11 cellular contexts compared by ENCODE assay signal in the genomic region with DNA sequence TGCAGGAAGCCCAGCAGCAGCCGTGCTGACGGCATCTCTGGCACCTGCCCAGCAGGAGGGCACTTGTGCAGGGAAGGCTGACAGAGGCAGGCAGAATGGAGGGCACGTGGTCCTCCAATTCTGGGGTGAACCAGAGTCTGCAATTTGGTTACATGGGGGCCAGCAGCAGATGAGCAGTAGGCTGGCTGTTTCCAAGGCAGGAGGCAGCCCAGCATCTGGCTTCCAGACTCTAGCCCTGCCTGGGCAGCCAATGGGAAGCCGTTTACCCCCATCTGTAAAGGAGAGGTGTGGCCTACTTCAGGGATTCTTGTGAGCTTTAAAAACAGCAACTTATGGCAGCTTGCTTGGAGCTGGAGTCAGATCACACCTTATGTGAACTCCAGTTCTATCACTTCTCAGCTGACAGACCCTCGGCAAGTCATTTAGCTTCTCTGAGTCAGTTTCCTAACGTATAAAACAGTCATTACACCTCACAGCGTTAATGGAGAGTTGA. TPM values are rescaled to one million over a fixed set of nuclear protein-coding genes. Genes with fewer than 3 reads are reported as not detected.
DNase-seq lines count a peak whose midpoint lies in the region; ATAC-seq and TF ChIP-seq lines count a peak whose summit lies in the region.
"Had no signal": no experiment of that assay in that cellular context is flagged by ENCODE, and none has a peak within 500 bp of the region (broad histone marks: within the 10 kb centered on the region; RNA-seq: fewer than 3 reads in every experiment).

No MANE protein-coding gene starts in this region.

- no peaks in the 10 kb centered on the region for H3K27me3 Mint-ChIP-seq in T-cell

- H3K4me3 ChIP-seq in PC-3 (ENCODE audit: low read length) (no peak overlapping the region), fibroblast of villous mesenchyme (ENCODE audit: low read depth, low read length) (no peak overlapping the region), MM.1S (ENCODE audit: low read length) (no peak overlapping the region)

- intact Hi-C loops in PC-3 (cut with micrococcal nuclease): no loop called here

- peaks cover 6% of the 10 kb centered on the region for H3K4me1 Mint-ChIP-seq in stimulated activated effector memory CD8-positive, alpha-beta T cell treated with anti-CD3 and anti-CD28 coated beads, Interleukin-12 subunit alpha, Interleukin-12 subunit beta, amount 100 ng/mL, for 72 hours
- H3K4me1 Mint-ChIP-seq in T-cell: no peaks in the 10 kb centered on the region

- peak overlapping the region; percentile 90 for H3K27ac ChIP-seq in PC-3 (ENCODE audit: low read length)
- H3K27ac ChIP-seq in MM.1S (ENCODE audit: low read length): no peak overlapping the region

- H3K9me3 ChIP-seq in PC-3 (ENCODE audit: low read length) (no peaks in the 10 kb centered on the region), MM.1S (replicated peaks; ENCODE audit: insufficient read depth, low read length) (no peaks in the 10 kb centered on the region)

- H3K27me3 ChIP-seq in PC-3 (ENCODE audit: low read length) (no peaks in the 10 kb centered on the region), MM.1S (replicated peaks; ENCODE audit: insufficient read depth, low read length) (no peaks in the 10 kb centered on the region)

- H3K4me1 ChIP-seq in PC-3 (ENCODE audit: insufficient read depth, low read length) (peaks cover 46% of the 10 kb centered on the region), MM.1S (ENCODE audit: low read length) (no peaks in the 10 kb centered on the region)

- H3K36me3 ChIP-seq in PC-3 (ENCODE audit: low read depth, low read length): peaks cover 55% of the 10 kb centered on the region
- H3K36me3 ChIP-seq in MM.1S (replicated peaks; ENCODE audit: insufficient read depth, low read length): 0 out of 2 replicates have a peak, but pooled peaks cover 6% of the 10 kb centered on the region

- H3K9me3 Mint-ChIP-seq in stimulated activated effector memory CD8-positive, alpha-beta T cell treated with anti-CD3 and anti-CD28 coated beads, Interleukin-12 subunit alpha, Interleukin-12 subunit beta, amount 100 ng/mL, for 72 hours: no peaks in the 10 kb centered on the region
- no peaks in the 10 kb centered on the region for H3K9me3 Mint-ChIP-seq in T-cell
- H3K9me3 Mint-ChIP-seq: activated T-helper 2 cell treated with anti-CD3 and anti-CD28 coated beads, Interferon-gamma antibody, Interleukin-2, Interleukin-4, amounts not matched to agents 10 μg/mL and 5 μg/mL and 100 μg/mL, durations not matched to agents 14 hours and 24 hours and 36 hours had no signal

- H3K79me2 ChIP-seq in PC-3 (ENCODE audit: low read length): no peaks in the 10 kb centered on the region
- H3K79me2 ChIP-seq in MM.1S (ENCODE audit: low read length): no peaks in the 10 kb centered on the region

- CTCF ChIA-PET in PC-3 (lab: Charles Lee) (no interaction called here), T-cell (lab: Charles Lee) (no interaction called here)

- H3K27ac Mint-ChIP-seq in stimulated activated effector memory CD8-positive, alpha-beta T cell treated with anti-CD3 and anti-CD28 coated beads, Interleukin-12 subunit alpha, Interleukin-12 subunit beta, amount 100 ng/mL, for 72 hours: no peak overlapping the region
- H3K27ac Mint-ChIP-seq in T-cell: no peak overlapping the region
- H3K27ac Mint-ChIP-seq: activated T-helper 2 cell treated with anti-CD3 and anti-CD28 coated beads, Interferon-gamma antibody, Interleukin-2, Interleukin-4, amounts not matched to agents 10 μg/mL and 5 μg/mL and 100 μg/mL, durations not matched to agents 14 hours and 24 hours and 36 hours had no signal

- H3K9ac ChIP-seq in PC-3 (ENCODE audit: low read length) (peak overlapping the region; percentile 53), MM.1S (ENCODE audit: low read length) (no peak overlapping the region)

- H4K20me1 ChIP-seq in PC-3 (ENCODE audit: low read length) (no peaks in the 10 kb centered on the region; the same call in 1 of the 2 replicates), MM.1S (ENCODE audit: insufficient read depth, low read length) (no peaks in the 10 kb centered on the region)

- H3K4me3 Mint-ChIP-seq in stimulated activated effector memory CD8-positive, alpha-beta T cell treated with anti-CD3 and anti-CD28 coated beads, Interleukin-12 subunit alpha, Interleukin-12 subunit beta, amount 100 ng/mL, for 72 hours: no peak overlapping the region
- no peak overlapping the region for H3K4me3 Mint-ChIP-seq in T-cell

- peaks cover 77% of the 10 kb centered on the region for H3K36me3 Mint-ChIP-seq in stimulated activated effector memory CD8-positive, alpha-beta T cell treated with anti-CD3 and anti-CD28 coated beads, Interleukin-12 subunit alpha, Interleukin-12 subunit beta, amount 100 ng/mL, for 72 hours
- H3K36me3 Mint-ChIP-seq in T-cell: peaks cover 66% of the 10 kb centered on the region

- H3F3A ChIP-seq in PC-3 (ENCODE audit: low read length, unreplicated experiment): peaks cover 7% of the 10 kb centered on the region
- H3F3A ChIP-seq in MM.1S (ENCODE audit: insufficient read depth, low read length): no peaks in the 10 kb centered on the region

- POLR2A ChIA-PET in PC-3 (lab: Charles Lee; ENCODE audit: unreplicated experiment): no interaction called here
- POLR2A ChIA-PET in T-cell (lab: Charles Lee): no interaction called here

- peak; percentile 60 for DNase-seq in NCI-H2196 (lab: John Stamatoyannopoulos, UW; ENCODE audit: unreplicated experiment)
- DNase-seq in NCI-H2196 treated with DMSO at 0.1 percent for 48 hours (lab: John Stamatoyannopoulos, UW; ENCODE audit: unreplicated experiment): no peak
- peak; percentile 47 for DNase-seq in PC-3
- peak; percentile 67 for DNase-seq in fibroblast of villous mesenchyme (ENCODE audit: low read depth)
- DNase-seq in stimulated activated effector memory CD8-positive, alpha-beta T cell treated with anti-CD3 and anti-CD28 coated beads, Interleukin-12 subunit alpha, Interleukin-12 subunit beta, amount 100 ng/mL, for 72 hours (ENCODE audit: low spot score in 2 of 2): peak in 1 of 2 donors; percentile 52
- no peak for DNase-seq in MM.1S
- DNase-seq in T-cell: no peak
- DNase-seq in effector CD4-positive, alpha-beta T cell: no peak
- DNase-seq: GOT3, NCI-H187 treated with DMSO at 0.1 percent for 48 hours had no signal

- peak overlapping the region; percentile 53; the same call in 1 of the 2 replicates for H3K4me2 ChIP-seq in PC-3 (ENCODE audit: low read length)
- no peak overlapping the region for H3K4me2 ChIP-seq in MM.1S (ENCODE audit: low read depth, low read length)

- H3K9me2 ChIP-seq in PC-3 (replicated peaks; ENCODE audit: low read length) (no peaks in the 10 kb centered on the region), MM.1S (replicated peaks; ENCODE audit: insufficient read depth, low read length) (no peaks in the 10 kb centered on the region)

- no peak for ATAC-seq in PC-3
- peak; percentile 80 for ATAC-seq in stimulated activated effector memory CD8-positive, alpha-beta T cell treated with anti-CD3 and anti-CD28 coated beads, Interleukin-12 subunit alpha, Interleukin-12 subunit beta, amount 100 ng/mL, for 72 hours
- no peak for ATAC-seq in T-cell (replicated peaks in 1 of 4)

- H2AFZ ChIP-seq in PC-3 (ENCODE audit: low read length) (no peak overlapping the region), MM.1S (ENCODE audit: low read length) (no peak overlapping the region)

- TF ChIP-seq CTCF in PC-3 (conservative IDR thresholded peaks at IDR 0.05; ENCODE audit: low read depth, low read length) (no peak), fibroblast of villous mesenchyme (IDR thresholded peaks at IDR 0.05; ENCODE audit: insufficient read depth, low read depth, low read length) (no peak), MM.1S (IDR thresholded peaks at IDR 0.05; ENCODE audit: low read length) (no peak)

- BruUV-seq in PC-3 (replicated peaks; lab: Mats Ljungman, UMichigan): no TSS peak

RNA-seq across cellular contexts. Expression of gene RASL10A, which starts 27.9 kb away (rescaled TPM):
- 1.4 TPM in 1 of 2 replicates, not detected in the other for total RNA-seq in PC-3 (2014; rRNA removed)
- 0.86 TPM in 1 of 2 replicates, not detected in the other for total RNA-seq in fibroblast of villous mesenchyme
- total RNA-seq in T-cell: 1 to 10 TPM in 1 of 5 donors, under 1 TPM in 3, not detected in 1; 0.33 to 1.2 (median 0.71) TPM

RNA-seq across cellular contexts. Expression of gene GAS2L1, which starts 36.9 kb away (rescaled TPM):
- total RNA-seq in PC-3 (2014; rRNA removed) (58.4 and 75.7 TPM in 2 replicates), fibroblast of villous mesenchyme (16.4 and 18.4 TPM in 2 replicates), T-cell (1 to 10 TPM in 1 of 5 donors, under 1 TPM in 4; 0.53 to 1.2 (median 0.85) TPM)

RNA-seq across cellular contexts. Expression of gene AP1B1, which starts 45.0 kb away (rescaled TPM):
- total RNA-seq in PC-3 (2014; rRNA removed): 81.2 and 96.4 TPM in 2 replicates
- 64.7 and 65.6 TPM in 2 replicates for total RNA-seq in fibroblast of villous mesenchyme
- total RNA-seq in T-cell: 10 to 100 TPM; 41.1 to 49.5 (median 47.1) TPM

Comparison
In these comparisons a context has a peak if more than half of its experiments do, and no peak if none do; other contexts are left out.
1. DNase-seq: peak in NCI-H2196 (single experiment), PC-3 (single experiment) and fibroblast of villous mesenchyme (single experiment); none in NCI-H2196 treated with DMSO at 0.1 percent for 48 hours (single experiment), MM.1S (single experiment), T-cell (0 of 34) and effector CD4-positive, alpha-beta T cell (single experiment).